In the genomic region with DNA sequence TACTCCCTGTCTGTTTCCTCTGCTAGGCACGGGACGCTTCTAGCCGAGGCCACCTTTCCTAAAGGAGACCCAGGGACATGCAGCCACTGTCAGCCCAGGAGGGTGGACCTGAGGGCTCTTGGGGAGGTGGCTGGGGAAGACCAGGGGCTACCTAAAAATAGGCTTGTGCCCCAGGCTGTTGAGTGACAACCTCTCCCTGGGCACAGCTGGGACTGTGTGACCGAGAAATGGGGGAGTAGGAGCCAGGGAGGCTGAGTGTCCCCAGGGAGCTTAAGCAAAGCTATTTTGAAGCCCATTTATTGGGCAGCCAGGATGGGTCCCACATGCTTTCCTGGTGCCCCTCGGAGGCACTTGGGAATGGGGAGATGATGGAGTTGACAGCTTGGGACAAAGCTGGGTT, we compare ENCODE assay signal across 1 cellular context.
TF ChIP-seq lines count a peak whose summit lies in the region.

No MANE protein-coding gene starts in this region.

TF ChIP-seq in A549, 52 proteins besides CTCF, POLR2A, EP300 and RAD21 (continued from another document):
- TF ChIP-seq, protein P1, sequence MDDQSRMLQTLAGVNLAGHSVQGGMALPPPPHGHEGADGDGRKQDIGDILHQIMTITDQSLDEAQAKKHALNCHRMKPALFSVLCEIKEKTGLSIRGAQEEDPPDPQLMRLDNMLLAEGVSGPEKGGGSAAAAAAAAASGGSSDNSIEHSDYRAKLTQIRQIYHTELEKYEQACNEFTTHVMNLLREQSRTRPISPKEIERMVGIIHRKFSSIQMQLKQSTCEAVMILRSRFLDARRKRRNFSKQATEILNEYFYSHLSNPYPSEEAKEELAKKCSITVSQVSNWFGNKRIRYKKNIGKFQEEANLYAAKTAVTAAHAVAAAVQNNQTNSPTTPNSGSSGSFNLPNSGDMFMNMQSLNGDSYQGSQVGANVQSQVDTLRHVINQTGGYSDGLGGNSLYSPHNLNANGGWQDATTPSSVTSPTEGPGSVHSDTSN (IDR thresholded peaks at IDR 0.05), result no peak
- TF ChIP-seq, protein P2, sequence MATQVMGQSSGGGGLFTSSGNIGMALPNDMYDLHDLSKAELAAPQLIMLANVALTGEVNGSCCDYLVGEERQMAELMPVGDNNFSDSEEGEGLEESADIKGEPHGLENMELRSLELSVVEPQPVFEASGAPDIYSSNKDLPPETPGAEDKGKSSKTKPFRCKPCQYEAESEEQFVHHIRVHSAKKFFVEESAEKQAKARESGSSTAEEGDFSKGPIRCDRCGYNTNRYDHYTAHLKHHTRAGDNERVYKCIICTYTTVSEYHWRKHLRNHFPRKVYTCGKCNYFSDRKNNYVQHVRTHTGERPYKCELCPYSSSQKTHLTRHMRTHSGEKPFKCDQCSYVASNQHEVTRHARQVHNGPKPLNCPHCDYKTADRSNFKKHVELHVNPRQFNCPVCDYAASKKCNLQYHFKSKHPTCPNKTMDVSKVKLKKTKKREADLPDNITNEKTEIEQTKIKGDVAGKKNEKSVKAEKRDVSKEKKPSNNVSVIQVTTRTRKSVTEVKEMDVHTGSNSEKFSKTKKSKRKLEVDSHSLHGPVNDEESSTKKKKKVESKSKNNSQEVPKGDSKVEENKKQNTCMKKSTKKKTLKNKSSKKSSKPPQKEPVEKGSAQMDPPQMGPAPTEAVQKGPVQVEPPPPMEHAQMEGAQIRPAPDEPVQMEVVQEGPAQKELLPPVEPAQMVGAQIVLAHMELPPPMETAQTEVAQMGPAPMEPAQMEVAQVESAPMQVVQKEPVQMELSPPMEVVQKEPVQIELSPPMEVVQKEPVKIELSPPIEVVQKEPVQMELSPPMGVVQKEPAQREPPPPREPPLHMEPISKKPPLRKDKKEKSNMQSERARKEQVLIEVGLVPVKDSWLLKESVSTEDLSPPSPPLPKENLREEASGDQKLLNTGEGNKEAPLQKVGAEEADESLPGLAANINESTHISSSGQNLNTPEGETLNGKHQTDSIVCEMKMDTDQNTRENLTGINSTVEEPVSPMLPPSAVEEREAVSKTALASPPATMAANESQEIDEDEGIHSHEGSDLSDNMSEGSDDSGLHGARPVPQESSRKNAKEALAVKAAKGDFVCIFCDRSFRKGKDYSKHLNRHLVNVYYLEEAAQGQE (IDR thresholded peaks at IDR 0.05), result no peak
- TF ChIP-seq, protein P3, sequence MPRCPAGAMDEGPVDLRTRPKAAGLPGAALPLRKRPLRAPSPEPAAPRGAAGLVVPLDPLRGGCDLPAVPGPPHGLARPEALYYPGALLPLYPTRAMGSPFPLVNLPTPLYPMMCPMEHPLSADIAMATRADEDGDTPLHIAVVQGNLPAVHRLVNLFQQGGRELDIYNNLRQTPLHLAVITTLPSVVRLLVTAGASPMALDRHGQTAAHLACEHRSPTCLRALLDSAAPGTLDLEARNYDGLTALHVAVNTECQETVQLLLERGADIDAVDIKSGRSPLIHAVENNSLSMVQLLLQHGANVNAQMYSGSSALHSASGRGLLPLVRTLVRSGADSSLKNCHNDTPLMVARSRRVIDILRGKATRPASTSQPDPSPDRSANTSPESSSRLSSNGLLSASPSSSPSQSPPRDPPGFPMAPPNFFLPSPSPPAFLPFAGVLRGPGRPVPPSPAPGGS (IDR thresholded peaks at IDR 0.05), result no peak
- no peak for TF ChIP-seq NPAS2 (CRISPR knock-in tag; IDR thresholded peaks at IDR 0.05; ENCODE audit: borderline replicate concordance)
- no peak for TF ChIP-seq HOXB5 (CRISPR knock-in tag; IDR thresholded peaks at IDR 0.05)
